19 cellular contexts compared by ENCODE assay signal in the genomic region with DNA sequence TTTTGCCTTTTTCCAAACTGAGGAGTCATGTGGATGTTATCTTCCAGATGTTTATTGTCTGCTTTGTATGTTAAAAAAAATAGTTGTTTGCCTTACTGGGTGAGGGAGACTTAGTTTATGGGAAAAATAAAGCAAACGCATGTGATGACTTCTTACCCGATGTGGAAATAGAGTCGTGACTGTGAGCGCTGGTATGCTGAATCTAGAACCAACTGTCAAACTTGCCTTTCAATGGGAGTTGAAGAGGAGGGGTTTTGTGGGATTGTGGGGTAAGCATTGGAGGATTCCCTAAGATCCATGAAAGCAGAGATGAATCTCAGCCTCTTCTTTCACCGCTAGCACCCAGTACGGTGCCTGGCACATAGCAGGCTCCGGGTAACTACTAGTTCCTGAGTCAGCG. TPM values are rescaled to one million over a fixed set of nuclear protein-coding genes. Genes with fewer than 3 reads are reported as not detected.
DNase-seq lines count a peak whose midpoint lies in the region; ATAC-seq, FAIRE-seq and TF ChIP-seq lines count a peak whose summit lies in the region.
"Had no signal": no experiment of that assay in that cellular context is flagged by ENCODE, and none has a peak within 500 bp of the region (broad histone marks: within the 10 kb centered on the region; RNA-seq: fewer than 3 reads in every experiment).

No MANE protein-coding gene starts in this region.

- H3K79me1 ChIP-seq in mesenchymal stem cell (replicated peaks; ENCODE audit: low read length, poor library complexity, severe bottlenecking): no peaks in the 10 kb centered on the region

- H3K23ac ChIP-seq in mesenchymal stem cell (ENCODE audit: low read length in 2 of 2): no peak overlapping the region

- H3K36me3 ChIP-seq in mesenchymal stem cell (ENCODE audit: control insufficient read depth in 1 of 2, insufficient read depth in 2 of 2, low read depth in 1 of 2, low read length in 2 of 2) (peaks cover 0 to 9% of the 10 kb centered on the region in 2 experiments), suprapubic skin (no peaks in the 10 kb centered on the region), left lung (no peaks in the 10 kb centered on the region)

- H3K18ac ChIP-seq in mesenchymal stem cell (ENCODE audit: low read depth in 1 of 2, low read length in 2 of 2): no peak overlapping the region

- no peak overlapping the region for H4K8ac ChIP-seq in mesenchymal stem cell (ENCODE audit: low read length)

- TF ChIP-seq EP300 in suprapubic skin (IDR thresholded peaks at IDR 0.05): no peak

- H2BK12ac ChIP-seq in mesenchymal stem cell (ENCODE audit: low read length in 2 of 2): no peak overlapping the region

- TF ChIP-seq CTCF in AG10803 (conservative IDR thresholded peaks at IDR 0.05; ENCODE audit: low read length): no peak
- no peak for TF ChIP-seq CTCF in suprapubic skin (IDR thresholded peaks at IDR 0.05)
- TF ChIP-seq CTCF in left lung (IDR thresholded peaks at IDR 0.05): no peak

- no peak for ATAC-seq in GM21390 (IDR thresholded peaks at IDR 0.05; ENCODE audit: unreplicated experiment)
- ATAC-seq in left lung: no peak

- no peak overlapping the region for H2BK5ac ChIP-seq in mesenchymal stem cell (ENCODE audit: low read depth, low read length, poor library complexity, severe bottlenecking)

- H3K4me2 ChIP-seq in mesenchymal stem cell (ENCODE audit: low read length, poor library complexity, severe bottlenecking): no peak overlapping the region
- H3K4me2 ChIP-seq: KMS-11, PC-9 had no signal

- no peak overlapping the region for H3K4ac ChIP-seq in mesenchymal stem cell (ENCODE audit: low read depth in 1 of 2, low read length in 2 of 2)

- H3K27ac ChIP-seq in mesenchymal stem cell (ENCODE audit: low read length, poor library complexity, severe bottlenecking) (no peak overlapping the region), suprapubic skin (no peak overlapping the region), left lung (peak overlapping the region in 1 of 2 donors; percentile 63)
- H3K27ac ChIP-seq: GM23248, KMS-11, PC-9 had no signal

- H2AFZ ChIP-seq in mesenchymal stem cell (ENCODE audit: low read depth, low read length): no peak overlapping the region
- H2AFZ ChIP-seq: GM23248, PC-9 had no signal

- no peak overlapping the region for H3K14ac ChIP-seq in mesenchymal stem cell (ENCODE audit: low read length in 2 of 2)

- peak overlapping the region; percentile 33 for H2BK15ac ChIP-seq in mesenchymal stem cell (ENCODE audit: low read depth, poor library complexity, severe bottlenecking)

- no peaks in the 10 kb centered on the region for H3K9me3 ChIP-seq in mesenchymal stem cell (ENCODE audit: control insufficient read depth, low read length)
- H3K9me3 ChIP-seq in suprapubic skin: no peaks in the 10 kb centered on the region
- H3K9me3 ChIP-seq in left lung: no peaks in the 10 kb centered on the region
- H3K9me3 ChIP-seq: MG63 had no signal

- H2BK120ac ChIP-seq in mesenchymal stem cell (ENCODE audit: low read depth, low read length): no peak overlapping the region

- no peak overlapping the region for H3K9ac ChIP-seq in mesenchymal stem cell (ENCODE audit: low read length)
- H3K9ac ChIP-seq: GM23248, KMS-11 had no signal

- FAIRE-seq in endometrium (lab: Jason Lieb, UNC): peak; percentile 94
- FAIRE-seq: G401.6 had no signal

- no peak overlapping the region for H4K91ac ChIP-seq in mesenchymal stem cell (ENCODE audit: low read length)

- H2AK5ac ChIP-seq in mesenchymal stem cell (ENCODE audit: low read length, severe bottlenecking): no peak overlapping the region

- WGBS in mesenchymal stem cell: 79% methylated on average over 8 of the region's 8 CpGs
- 90% methylated on average over 8 of the region's 8 CpGs for WGBS in suprapubic skin

- peak; percentile 71 for DNase-seq in AG10803 (ENCODE audit: low read depth)
- peak; percentile 98 for DNase-seq in HCEC 1CT
- DNase-seq in mesenchymal stem cell: peak; percentile 94
- no peak for DNase-seq in suprapubic skin (ENCODE audit: low spot score in 2 of 2)
- no peak for DNase-seq in left lung
- DNase-seq: CD4-positive, CD25-positive, alpha-beta regulatory T cell; DMS53; GM23248; MG63; NCI-H1105 treated with DMSO at 0.1 percent for 48 hours; NCI-H187; NCI-H446; NCI-H748 treated with DMSO at 0.1 percent for 48 hours; PC-9; SIG-M5 had no signal

- H3K27me3 ChIP-seq in mesenchymal stem cell (ENCODE audit: control insufficient read depth in 1 of 2, insufficient read depth in 1 of 2, low read length in 2 of 2) (no peaks in the 10 kb centered on the region), suprapubic skin (no peaks in the 10 kb centered on the region), left lung (peaks cover 0 to 24% of the 10 kb centered on the region in 2 donors)
- H3K27me3 ChIP-seq: MG63 had no signal

- peaks cover 4% of the 10 kb centered on the region for H3K4me1 ChIP-seq in mesenchymal stem cell (ENCODE audit: control insufficient read depth, insufficient read depth, low read depth, low read length)
- H3K4me1 ChIP-seq in suprapubic skin: peaks cover 9% of the 10 kb centered on the region
- H3K4me1 ChIP-seq in left lung: peaks cover 10 to 34% of the 10 kb centered on the region in 2 donors

- H3K4me3 ChIP-seq in AG10803 (ENCODE audit: low read length) (no peak overlapping the region), mesenchymal stem cell (ENCODE audit: insufficient read depth in 1 of 2, low read depth in 1 of 2, low read length in 2 of 2) (no peak overlapping the region), suprapubic skin (no peak overlapping the region), left lung (no peak overlapping the region)
- H3K4me3 ChIP-seq: GM23248, MG63, PC-9 had no signal

- TF ChIP-seq POLR2A in suprapubic skin (IDR thresholded peaks at IDR 0.05): no peak

- intact Hi-C loops in left lung (cut with DNase I): no loop called here

RNA-seq across cellular contexts. Expression of gene DCBLD1, which starts 5.4 kb away (rescaled TPM):
- 58.0 TPM for polyA plus RNA-seq in mesenchymal stem cell (2013, experiment 1 of 2)
- polyA plus RNA-seq in mesenchymal stem cell (2013, experiment 2 of 2): 59.6 TPM
- total RNA-seq in suprapubic skin (10 to 100 TPM in 1 of 4 donors, 1 to 10 TPM in 3; 3.6 to 15.7 (median 4.9) TPM), left lung (10 to 100 TPM; 20.8 to 55.8 TPM)

Comparison
In these comparisons a context has a peak if more than half of its experiments do, and no peak if none do; other contexts are left out.
1. DNase-seq: peak in AG10803 (single experiment), HCEC 1CT (single experiment) and mesenchymal stem cell (single experiment); none in suprapubic skin (0 of 2) and left lung (0 of 2).